In genomic region chr6:137625808-137626207, GRCh38 we compare ENCODE assay signal across 28 cellular contexts.
DNase-seq lines count a peak whose midpoint lies in the region; ATAC-seq, FAIRE-seq and TF ChIP-seq lines count a peak whose summit lies in the region.
"Had no signal": no experiment of that assay in that cellular context is flagged by ENCODE, and none has a peak within 500 bp of the region (broad histone marks: within the 10 kb centered on the region; RNA-seq: fewer than 3 reads in every experiment).

No MANE protein-coding gene starts in this region.

- no peaks in the 10 kb centered on the region for H3K9me3 ChIP-seq in Loucy (ENCODE audit: insufficient read depth, low read depth, low read length)
- no peaks in the 10 kb centered on the region for H3K9me3 ChIP-seq in K562 (replicated peaks; ENCODE audit: control insufficient read depth, insufficient read depth, low read depth, low read length)
- H3K9me3 ChIP-seq: A549, HAP-1, right atrium auricular region, tibial artery had no signal

- FAIRE-seq in K562 (lab: Jason Lieb, UNC), result no peak
- FAIRE-seq in GM19239 (lab: Jason Lieb, UNC), result no peak
- FAIRE-seq: A549, endothelial cell of umbilical vein, G401.6, GM18507 had no signal

- H3K9ac ChIP-seq in Loucy (ENCODE audit: low read depth, low read length, poor library complexity, severe bottlenecking) (no peak overlapping the region), K562 (ENCODE audit: insufficient read depth in 1 of 2, low read depth in 2 of 2, low read length in 2 of 2) (no peak overlapping the region)

- H2AFZ ChIP-seq in Loucy (ENCODE audit: low read length) (0 out of 2 replicates have a peak overlapping the region, but pooled peaks have one; percentile 28), K562 (ENCODE audit: low read depth, low read length) (0 out of 2 replicates have a peak overlapping the region, but pooled peaks have one; percentile 37)

- H4K20me1 ChIP-seq in Loucy (ENCODE audit: insufficient read depth, low read length, poor library complexity, severe bottlenecking) (no peaks in the 10 kb centered on the region), K562 (replicated peaks; ENCODE audit: control insufficient read depth, insufficient read depth, low read length) (no peaks in the 10 kb centered on the region)

- H3K4me3 ChIP-seq in Loucy (ENCODE audit: low read length, poor library complexity, severe bottlenecking) (no peak overlapping the region), K562 (no peak overlapping the region)
- H3K4me3 ChIP-seq: A549, HAP-1, right atrium auricular region, tibial artery had no signal

- TF ChIP-seq RAD21 in K562 (CRISPR knock-in tag; conservative IDR thresholded peaks at IDR 0.05 in 1 of 2, IDR thresholded peaks at IDR 0.05 in 1 of 2), result no peak

- TF ChIP-seq CTCF in Loucy (conservative IDR thresholded peaks at IDR 0.05; ENCODE audit: low read length) (peak; percentile 45), K562 (IDR thresholded peaks at IDR 0.05 in 2 of 3, conservative IDR thresholded peaks at IDR 0.05 in 1 of 3; ENCODE audit: insufficient read depth in 2 of 3, low read depth in 1 of 3, low read length in 3 of 3) (peak in 2 of 3 experiments; percentile 23 to 36; a peak in 2 of 6 replicates)

- H3K27me3 ChIP-seq in Loucy (ENCODE audit: insufficient read depth, low read length, poor library complexity, severe bottlenecking) (peaks cover 4% of the 10 kb centered on the region), K562 (ENCODE audit: control insufficient read depth in 2 of 2, insufficient read depth in 2 of 2, low read length in 2 of 2) (peaks cover 3 to 14% of the 10 kb centered on the region in 2 experiments)
- H3K27me3 ChIP-seq: right atrium auricular region, tibial artery had no signal

- no peaks in the 10 kb centered on the region for H3F3A ChIP-seq in Loucy (ENCODE audit: low read depth)

- POLR2A ChIA-PET in K562 (lab: Yijun Ruan, JAX), result interaction anchor here (0.7 kb wide), 1 partner anchor 57 kb away, joined by 3 read pairs; no protein-coding TSS in a partner anchor

- H3K4me1 ChIP-seq in Loucy (ENCODE audit: insufficient read depth, low read length, poor library complexity, severe bottlenecking), result no peaks in the 10 kb centered on the region
- no peaks in the 10 kb centered on the region for H3K4me1 ChIP-seq in K562 (replicated peaks in 1 of 2; ENCODE audit: control insufficient read depth in 2 of 2, insufficient read depth in 2 of 2, low read length in 2 of 2)
- H3K4me1 ChIP-seq: A549, HAP-1, right atrium auricular region, tibial artery had no signal

- CTCF ChIA-PET in K562 (lab: Yijun Ruan, JAX; ENCODE audit: low intra/inter-chr PET ratio), result no interaction called here

- whole genome bisulfite sequencing in K562 (ENCODE audit: insufficient coverage, low coverage, missing lambda C conversion rate), result 2% methylated on average over 7 of the region's 7 CpGs

- H3K79me2 ChIP-seq in Loucy (ENCODE audit: insufficient read depth, low read length) (no peaks in the 10 kb centered on the region), K562 (ENCODE audit: control insufficient read depth, insufficient read depth, low read length) (no peaks in the 10 kb centered on the region)

- no peaks in the 10 kb centered on the region for H3K9me2 ChIP-seq in Loucy (replicated peaks; ENCODE audit: low read depth, low read length)

- intact Hi-C loops in K562 (cut with micrococcal nuclease), result no loop called here

- H3K4me2 ChIP-seq in Loucy (ENCODE audit: low read depth, low read length, poor library complexity, severe bottlenecking), result no peak overlapping the region
- H3K4me2 ChIP-seq in K562 (ENCODE audit: insufficient read depth, low read length), result no peak overlapping the region
- H3K4me2 ChIP-seq: A549 had no signal

- ATAC-seq in K562, result peak; percentile 77
- ATAC-seq in GM19455 (IDR thresholded peaks at IDR 0.05; ENCODE audit: unreplicated experiment), result no peak
- ATAC-seq: A549; activated naive CD4-positive, alpha-beta T cell treated with anti-CD3 and anti-CD28 coated beads, Interleukin-2, amount 50 U/mL, for 72 hours; activated T-helper 17 cell treated with anti-CD3 and anti-CD28 coated beads, Interleukin-2, amount 50 U/mL, for 72 hours; naive thymus-derived CD4-positive, alpha-beta T cell; stimulated activated naive CD8-positive, alpha-beta T cell treated with anti-CD3 and anti-CD28 coated beads, Interleukin-15, amount 100 ng/mL, for 72 hours had no signal

- TF ChIP-seq EP300 in K562 (IDR thresholded peaks at IDR 0.05; ENCODE audit: low read length), result no peak

- no peak overlapping the region for H3K27ac ChIP-seq in K562 (ENCODE audit: extremely low read depth, low read depth, low read length)
- H3K27ac ChIP-seq: A549, right atrium auricular region, tibial artery had no signal

- H3K36me3 ChIP-seq in Loucy (ENCODE audit: insufficient read depth, low read length), result no peaks in the 10 kb centered on the region
- no peaks in the 10 kb centered on the region for H3K36me3 ChIP-seq in K562 (ENCODE audit: control insufficient read depth, insufficient read depth, low read length)
- H3K36me3 ChIP-seq: HAP-1, right atrium auricular region, tibial artery had no signal

- BruUV-seq in K562 (replicated peaks; lab: Mats Ljungman, UMichigan), result no TSS peak

- in situ Hi-C loops in K562 (cut with MboI), result loop anchor here (25.0 kb wide), 1 partner anchor 789 kb away; no protein-coding TSS in a partner anchor

- no peak for TF ChIP-seq POLR2A in K562 (conservative IDR thresholded peaks at IDR 0.05)

- peak; percentile 23 for DNase-seq in NCI-H748 (lab: John Stamatoyannopoulos, UW; ENCODE audit: unreplicated experiment)
- no peak for DNase-seq in NCI-H748 treated with DMSO at 0.1 percent for 48 hours (lab: John Stamatoyannopoulos, UW)
- DNase-seq in K562 (ENCODE audit: extremely low read depth in 1 of 4, low spot score in 3 of 4), result peak in 2 of 4 experiments; percentile 16 to 22
- no peak for DNase-seq in LoVo (ENCODE audit: low spot score)
- DNase-seq in GM19239 (ENCODE audit: insufficient read length, low spot score), result no peak
- DNase-seq in COLO829 (ENCODE audit: low spot score), result no peak
- DNase-seq: activated CD4-positive, alpha-beta T cell treated with anti-CD3 and anti-CD28 coated beads, Interleukin-2, amount 10 ng/mL, durations not matched to agents 7 days and 5 days; aorta; caudate nucleus; head of caudate nucleus; mesendoderm; naive thymus-derived CD4-positive, alpha-beta T cell; NCI-H1417 treated with DMSO at 0.1 percent for 48 hours; NCI-H774; SIG-M5; stimulated activated CD4-positive, alpha-beta T cell treated with anti-CD3 and anti-CD28 coated beads, Interleukin-12 subunit alpha, Interleukin-12 subunit beta, amount 100 ng/mL, for 4 hours; stimulated activated naive CD8-positive, alpha-beta T cell treated with anti-CD3 and anti-CD28 coated beads, Interleukin-15, amount 100 ng/mL, for 72 hours; tibial artery had no signal

- H3K9me1 ChIP-seq in K562 (ENCODE audit: control insufficient read depth, insufficient read depth, low read length), result no peaks in the 10 kb centered on the region

TF ChIP-seq in K562, 482 proteins besides CTCF, POLR2A, EP300 and RAD21 (continues in another document):
- TF ChIP-seq DPF2 (IDR thresholded peaks at IDR 0.05) (no peak), SIN3A (IDR thresholded peaks at IDR 0.05; ENCODE audit: borderline replicate concordance in 2 of 2, control insufficient read depth in 1 of 2, low read depth in 2 of 2, low read length in 2 of 2) (no peak), AFF1 (IDR thresholded peaks at IDR 0.05; ENCODE audit: low read depth in 1 of 2, partially characterized antibody in 2 of 2) (no peak), SMAD1 (IDR thresholded peaks at IDR 0.05; ENCODE audit: low read depth, low read length, partially characterized antibody) (no peak), E2F6 (IDR thresholded peaks at IDR 0.05; ENCODE audit: borderline replicate concordance in 1 of 2, extremely low read depth in 1 of 2, insufficient read depth in 1 of 2, insufficient read length in 1 of 2, low read depth in 1 of 2, low read length in 1 of 2, poor library complexity in 1 of 2, severe bottlenecking in 1 of 2) (peak in 1 of 2 experiments; percentile 64), PHB (CRISPR knock-in tag; IDR thresholded peaks at IDR 0.05) (no peak), LARP7 (IDR thresholded peaks at IDR 0.05) (no peak), FOXJ3 (CRISPR knock-in tag; IDR thresholded peaks at IDR 0.05) (no peak)
